In genomic region chr7:110007316-110007910, GRCh38 we compare ENCODE assay signal across 1 cellular context.
TF ChIP-seq lines count a peak whose summit lies in the region.

No MANE protein-coding gene starts in this region.

TF ChIP-seq in SK-N-SH treated with all-trans-retinoic acid at 6 μM for 48 hours, 23 proteins besides CTCF, POLR2A, EP300 and RAD21 (continued from another document):
- TF ChIP-seq PATZ1 (CRISPR knock-in tag; IDR thresholded peaks at IDR 0.05; ENCODE audit: borderline replicate concordance) (no peak), ZFP3 (CRISPR knock-in tag; IDR thresholded peaks at IDR 0.05) (no peak), CSDC2 (CRISPR knock-in tag; IDR thresholded peaks at IDR 0.05) (no peak), POU6F1 (CRISPR knock-in tag; IDR thresholded peaks at IDR 0.05; ENCODE audit: borderline replicate concordance, low read depth) (no peak), CREB5 (CRISPR knock-in tag; IDR thresholded peaks at IDR 0.05; ENCODE audit: low read depth) (no peak)
